Comparison of ENCODE assay signal across 8 cellular contexts in genomic region chr17:4789701-4789950, GRCh38. TPM values are rescaled to one million over a fixed set of nuclear protein-coding genes. Genes with fewer than 3 reads are reported as not detected.
DNase-seq lines count a peak whose midpoint lies in the region; ATAC-seq and TF ChIP-seq lines count a peak whose summit lies in the region.

No MANE protein-coding gene starts in this region.

- H3K9me3 Mint-ChIP-seq in activated naive CD4-positive, alpha-beta T cell treated with anti-CD3 and anti-CD28 coated beads, Interleukin-2, amount 50 U/mL, for 24 hours = no peaks in the 10 kb centered on the region
- no peaks in the 10 kb centered on the region for H3K9me3 Mint-ChIP-seq in activated naive CD8-positive, alpha-beta T cell treated with anti-CD3 and anti-CD28 coated beads, Interleukin-2, amount 50 U/mL, for 24 hours
- no peaks in the 10 kb centered on the region for H3K9me3 Mint-ChIP-seq in type B pancreatic cell

- peak overlapping the region; percentile 6 for H3K27ac Mint-ChIP-seq in activated naive CD4-positive, alpha-beta T cell treated with anti-CD3 and anti-CD28 coated beads, Interleukin-2, amount 50 U/mL, for 24 hours
- no peak overlapping the region for H3K27ac Mint-ChIP-seq in activated naive CD8-positive, alpha-beta T cell treated with anti-CD3 and anti-CD28 coated beads, Interleukin-2, amount 50 U/mL, for 24 hours
- H3K27ac Mint-ChIP-seq in type B pancreatic cell = peak overlapping the region; percentile 58

- peaks cover 21% of the 10 kb centered on the region for H3K4me1 Mint-ChIP-seq in activated naive CD4-positive, alpha-beta T cell treated with anti-CD3 and anti-CD28 coated beads, Interleukin-2, amount 50 U/mL, for 24 hours
- peaks cover 27% of the 10 kb centered on the region for H3K4me1 Mint-ChIP-seq in activated naive CD8-positive, alpha-beta T cell treated with anti-CD3 and anti-CD28 coated beads, Interleukin-2, amount 50 U/mL, for 24 hours
- H3K4me1 Mint-ChIP-seq in type B pancreatic cell (ENCODE audit: unreplicated experiment) = peaks cover 14% of the 10 kb centered on the region

- H3K27me3 ChIP-seq in left lung = peaks cover 16 to 60% of the 10 kb centered on the region in 2 donors

- no peak for ATAC-seq in activated naive CD8-positive, alpha-beta T cell treated with anti-CD3 and anti-CD28 coated beads, Interleukin-2, amount 50 U/mL, for 24 hours
- ATAC-seq in left lung = no peak

- peak overlapping the region; percentile 73 to 80 for H3K4me3 ChIP-seq in left lung

- H3K27me3 Mint-ChIP-seq in activated naive CD4-positive, alpha-beta T cell treated with anti-CD3 and anti-CD28 coated beads, Interleukin-2, amount 50 U/mL, for 24 hours = peaks cover 15% of the 10 kb centered on the region
- H3K27me3 Mint-ChIP-seq in activated naive CD8-positive, alpha-beta T cell treated with anti-CD3 and anti-CD28 coated beads, Interleukin-2, amount 50 U/mL, for 24 hours = peaks cover 45% of the 10 kb centered on the region
- H3K27me3 Mint-ChIP-seq in type B pancreatic cell = peaks cover 12% of the 10 kb centered on the region

- H3K36me3 ChIP-seq in left lung = no peaks in the 10 kb centered on the region

- no peaks in the 10 kb centered on the region for H3K9me3 ChIP-seq in left lung

- H3K4me1 ChIP-seq in left lung = peaks cover 23 to 42% of the 10 kb centered on the region in 2 donors

- no peak for DNase-seq in activated naive CD4-positive, alpha-beta T cell treated with Interleukin-2 at 50 U/mL for 16 hours
- no peak for DNase-seq in activated naive CD8-positive, alpha-beta T cell treated with anti-CD3 and anti-CD28 coated beads, Interleukin-2, amount 50 U/mL, for 24 hours
- no peak for DNase-seq in left lung
- DNase-seq in type B pancreatic cell (ENCODE audit: extremely low spot score, unreplicated experiment) = no peak
- DNase-seq in OCI-M2 (lab: John Stamatoyannopoulos, UW; ENCODE audit: unreplicated experiment) = no peak
- no peak for DNase-seq in KG1 (lab: John Stamatoyannopoulos, UW)
- no peak for DNase-seq in RPMI8226

- TF ChIP-seq CTCF in left lung (IDR thresholded peaks at IDR 0.05) (no peak), type B pancreatic cell (conservative IDR thresholded peaks at IDR 0.05) (no peak)

- H3K4me3 Mint-ChIP-seq in activated naive CD4-positive, alpha-beta T cell treated with anti-CD3 and anti-CD28 coated beads, Interleukin-2, amount 50 U/mL, for 24 hours = peak overlapping the region; percentile 76
- peak overlapping the region; percentile 78 for H3K4me3 Mint-ChIP-seq in activated naive CD8-positive, alpha-beta T cell treated with anti-CD3 and anti-CD28 coated beads, Interleukin-2, amount 50 U/mL, for 24 hours
- H3K4me3 Mint-ChIP-seq in type B pancreatic cell = peak overlapping the region; percentile 91

- intact Hi-C loops in left lung (cut with DNase I) = no loop called here

- peak overlapping the region; percentile 94 to 95 for H3K27ac ChIP-seq in left lung

- no peaks in the 10 kb centered on the region for H3K36me3 Mint-ChIP-seq in activated naive CD4-positive, alpha-beta T cell treated with anti-CD3 and anti-CD28 coated beads, Interleukin-2, amount 50 U/mL, for 24 hours
- peaks cover 2% of the 10 kb centered on the region for H3K36me3 Mint-ChIP-seq in activated naive CD8-positive, alpha-beta T cell treated with anti-CD3 and anti-CD28 coated beads, Interleukin-2, amount 50 U/mL, for 24 hours (ENCODE audit: low read depth)
- no peaks in the 10 kb centered on the region for H3K36me3 Mint-ChIP-seq in type B pancreatic cell

RNA-seq across cellular contexts. Expression of gene GLTPD2, which starts 0.9 kb away (rescaled TPM):
- not detected for total RNA-seq in left lung
- total RNA-seq in type B pancreatic cell (ENCODE audit: low replicate concordance) = 4.7 and 9.8 TPM in 2 replicates

RNA-seq across cellular contexts. Expression of gene VMO1, which starts 3.5 kb away (rescaled TPM):
- total RNA-seq in left lung = 1 to 10 TPM; 2.1 to 6.0 TPM
- 1.2 and 1.8 TPM in 2 replicates for total RNA-seq in type B pancreatic cell (ENCODE audit: low replicate concordance)

RNA-seq across cellular contexts. Expression of gene PSMB6, which starts 6.3 kb away (rescaled TPM):
- 100 to 1,000 TPM; 102 to 129 TPM for total RNA-seq in left lung
- 117 and 124 TPM in 2 replicates for total RNA-seq in type B pancreatic cell (ENCODE audit: low replicate concordance)

RNA-seq across cellular contexts. Expression of gene PLD2, which starts 17.3 kb away (rescaled TPM):
- total RNA-seq in left lung = 10 to 100 TPM; 30.0 to 34.7 TPM
- 58.7 and 69.3 TPM in 2 replicates for total RNA-seq in type B pancreatic cell (ENCODE audit: low replicate concordance)
